1 cellular context compared by ENCODE assay signal in genomic region chr19:55549500-55550320, GRCh38.
TF ChIP-seq lines count a peak whose summit lies in the region.

No MANE protein-coding gene starts in this region.

TF ChIP-seq in HepG2, 621 proteins besides CTCF, POLR2A, EP300 and RAD21 (continued from another document and continues in another):
- TF ChIP-seq ZNF318 (CRISPR knock-in tag; IDR thresholded peaks at IDR 0.05) (no peak), TCF12 (IDR thresholded peaks at IDR 0.05) (no peak), TCF12 (CRISPR knock-in tag; IDR thresholded peaks at IDR 0.05) (no peak), ZNF772 (CRISPR knock-in tag; IDR thresholded peaks at IDR 0.05) (no peak), LCORL (IDR thresholded peaks at IDR 0.05) (no peak), LCORL (CRISPR knock-in tag; IDR thresholded peaks at IDR 0.05) (no peak), ZNF441 (CRISPR knock-in tag; IDR thresholded peaks at IDR 0.05; ENCODE audit: borderline replicate concordance) (no peak), ZBTB3 (CRISPR knock-in tag; IDR thresholded peaks at IDR 0.05; ENCODE audit: borderline replicate concordance, low read depth) (no peak), TIGD3 (CRISPR knock-in tag; IDR thresholded peaks at IDR 0.05; ENCODE audit: borderline replicate concordance) (no peak), UBTF (CRISPR knock-in tag; IDR thresholded peaks at IDR 0.05) (peak; percentile 58; the same call in 1 of the 2 replicates), SNAPC2 (CRISPR knock-in tag; IDR thresholded peaks at IDR 0.05) (no peak), ZNF713 (CRISPR knock-in tag; IDR thresholded peaks at IDR 0.05) (no peak), NR2F2 (IDR thresholded peaks at IDR 0.05; ENCODE audit: borderline replicate concordance, low read depth) (no peak), RXRA (CRISPR knock-in tag; IDR thresholded peaks at IDR 0.05) (peak; percentile 79), CC2D1A (CRISPR knock-in tag; IDR thresholded peaks at IDR 0.05) (no peak), BRF2 (CRISPR knock-in tag; IDR thresholded peaks at IDR 0.05) (no peak), TFAP4 (IDR thresholded peaks at IDR 0.05; ENCODE audit: borderline replicate concordance, low read depth) (no peak), ISX (CRISPR knock-in tag; conservative IDR thresholded peaks at IDR 0.05) (no peak), NCOA1 (CRISPR knock-in tag; IDR thresholded peaks at IDR 0.05) (no peak), ATF4 (CRISPR knock-in tag; IDR thresholded peaks at IDR 0.05) (no peak), PCBP2 (optimal IDR thresholded peaks at IDR 0.05; ENCODE audit: low read depth, low read length, poor library complexity, severe bottlenecking) (no peak), ATF5 (CRISPR knock-in tag; IDR thresholded peaks at IDR 0.05; ENCODE audit: low read depth) (no peak), ZNF24 (IDR thresholded peaks at IDR 0.05) (no peak), ZNF543 (CRISPR knock-in tag; IDR thresholded peaks at IDR 0.05) (0 out of 2 replicates have a peak, but pooled peaks have one; percentile 40), YEATS2 (CRISPR knock-in tag; IDR thresholded peaks at IDR 0.05; ENCODE audit: borderline replicate concordance) (no peak), ZNF430 (CRISPR knock-in tag; IDR thresholded peaks at IDR 0.05) (0 out of 2 replicates have a peak, but pooled peaks have one; percentile 39), NFE2L2 (IDR thresholded peaks at IDR 0.05; ENCODE audit: low read length) (no peak), FOXC1 (CRISPR knock-in tag; IDR thresholded peaks at IDR 0.05; ENCODE audit: borderline replicate concordance) (0 out of 2 replicates have a peak, but pooled peaks have one; percentile 25), ZNF558 (CRISPR knock-in tag; IDR thresholded peaks at IDR 0.05; ENCODE audit: borderline replicate concordance) (no peak), NR1H2 (CRISPR knock-in tag; IDR thresholded peaks at IDR 0.05; ENCODE audit: borderline replicate concordance, low read depth) (no peak), U2AF2 (IDR thresholded peaks at IDR 0.05; ENCODE audit: low read depth, low read length) (no peak), MNT (IDR thresholded peaks at IDR 0.05) (no peak), ATRX (CRISPR knock-in tag; IDR thresholded peaks at IDR 0.05; ENCODE audit: borderline replicate concordance) (no peak), ZNF790 (CRISPR knock-in tag; IDR thresholded peaks at IDR 0.05; ENCODE audit: borderline replicate concordance) (no peak), PRPF4 (IDR thresholded peaks at IDR 0.05; ENCODE audit: low read depth, low read length, poor library complexity, severe bottlenecking) (no peak), IKZF4 (CRISPR knock-in tag; IDR thresholded peaks at IDR 0.05; ENCODE audit: borderline replicate concordance, low read depth, not compliant biosample characterization) (no peak), THRA (CRISPR knock-in tag; IDR thresholded peaks at IDR 0.05; ENCODE audit: borderline replicate concordance) (peak; percentile 28; the same call in 1 of the 2 replicates), ATF7 (IDR thresholded peaks at IDR 0.05) (no peak), ATF7 (CRISPR knock-in tag; IDR thresholded peaks at IDR 0.05) (no peak), ZNF512B (CRISPR knock-in tag; IDR thresholded peaks at IDR 0.05; ENCODE audit: borderline replicate concordance) (no peak)
